In the genomic region with DNA sequence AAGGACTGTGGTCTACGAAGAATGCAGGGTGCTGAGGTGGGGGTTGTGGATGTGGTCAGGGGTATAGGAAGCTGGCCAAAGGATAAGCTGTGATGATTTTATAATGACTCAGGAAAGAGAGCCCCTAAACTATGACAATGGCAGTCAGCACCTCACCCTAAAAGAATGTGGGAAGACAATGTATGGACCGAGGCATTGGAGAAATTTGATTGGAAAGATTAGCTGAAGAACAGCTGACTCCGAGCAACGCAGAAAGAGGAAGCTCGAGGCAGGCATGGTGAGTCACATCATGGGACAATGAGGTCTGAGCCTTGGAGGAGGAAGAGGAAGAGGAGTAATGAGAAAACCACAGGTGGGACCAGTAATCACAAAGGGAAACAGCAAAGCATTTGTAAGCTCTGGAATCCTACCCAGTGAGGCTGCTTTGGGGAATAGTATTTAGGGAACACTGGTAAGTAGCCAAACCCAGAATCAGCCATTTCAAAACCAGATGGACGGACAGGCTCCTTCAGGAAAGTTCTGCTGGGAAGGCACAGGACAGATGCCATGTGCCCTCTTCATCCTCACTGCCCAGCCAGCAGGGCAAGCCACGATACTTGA, we compare ENCODE assay signal across 9 cellular contexts.
DNase-seq lines count a peak whose midpoint lies in the region; ATAC-seq and TF ChIP-seq lines count a peak whose summit lies in the region.
"Had no signal": no experiment of that assay in that cellular context is flagged by ENCODE, and none has a peak within 500 bp of the region (broad histone marks: within the 10 kb centered on the region; RNA-seq: fewer than 3 reads in every experiment).

No MANE protein-coding gene starts in this region.

- intact Hi-C loops in MCF 10A (cut with micrococcal nuclease) (no loop called here), colonic mucosa (cut with DNase I) (no loop called here)

- no peaks in the 10 kb centered on the region for H3K4me1 Mint-ChIP-seq in MCF 10A (ENCODE audit: insufficient read depth, unreplicated experiment)

- CTCF ChIA-PET in MCF 10A (lab: Yijun Ruan, JAX) = no interaction called here

- H3K4me3 Mint-ChIP-seq in MCF 10A (ENCODE audit: unreplicated experiment) = no peak overlapping the region
- H3K4me3 Mint-ChIP-seq: stimulated activated naive CD8-positive, alpha-beta T cell treated with anti-CD3 and anti-CD28 coated beads, Interleukin-15, Interleukin-2, amounts not matched to agents 100 ng/mL and 50 ng/mL, for 24 hours had no signal

- no peak overlapping the region for H3K27ac ChIP-seq in colonic mucosa

- POLR2A ChIA-PET in MCF 10A (lab: Yijun Ruan, JAX) = interaction anchor here (1.2 kb wide), 1 partner anchor 20 kb away, joined by 3 read pairs; no protein-coding TSS in a partner anchor

- no peak overlapping the region for H3K27ac Mint-ChIP-seq in MCF 10A (ENCODE audit: low read depth, unreplicated experiment)
- H3K27ac Mint-ChIP-seq: stimulated activated naive CD8-positive, alpha-beta T cell treated with anti-CD3 and anti-CD28 coated beads, Interleukin-15, Interleukin-2, amounts not matched to agents 100 ng/mL and 50 ng/mL, for 24 hours had no signal

- no peaks in the 10 kb centered on the region for H3K4me1 ChIP-seq in colonic mucosa

- H3K9me3 ChIP-seq in colonic mucosa = no peaks in the 10 kb centered on the region

- no TSS peak for BruUV-seq in MCF 10A (replicated peaks; lab: Mats Ljungman, UMichigan)

- H3K27me3 ChIP-seq in colonic mucosa = no peaks in the 10 kb centered on the region

- no peaks in the 10 kb centered on the region for H3K36me3 Mint-ChIP-seq in MCF 10A (ENCODE audit: insufficient read depth, unreplicated experiment)

- no peaks in the 10 kb centered on the region for H3K36me3 ChIP-seq in colonic mucosa

- peak; percentile 77 for DNase-seq in ACHN
- peak; percentile 30 for DNase-seq in KG1 (lab: John Stamatoyannopoulos, UW)
- DNase-seq in MCF 10A (ENCODE audit: unreplicated experiment) = peak; percentile 49
- DNase-seq in left lobe of liver (ENCODE audit: low spot score) = no peak
- DNase-seq in OCI-M2 (lab: John Stamatoyannopoulos, UW; ENCODE audit: unreplicated experiment) = no peak
- DNase-seq in colonic mucosa = no peak
- DNase-seq in activated T-cell treated with anti-CD3 and anti-CD28 coated beads, Interleukin-2, amount 50 U/mL, for 48 hours = no peak

- no peak overlapping the region for H3K4me3 ChIP-seq in colonic mucosa

- H3K9ac ChIP-seq in colonic mucosa (ENCODE audit: low read depth in 2 of 2, low read length in 2 of 2) = no peak overlapping the region

- in situ Hi-C loops in ACHN (cut with HindIII; ENCODE audit: low pct_ligation_motif_present, low pct_unique_long_range_greater_than_20kb, low sequenced_read_pairs) = no loop called here

- TF ChIP-seq CTCF in MCF 10A (IDR thresholded peaks at IDR 0.05; ENCODE audit: unreplicated experiment) (no peak), colonic mucosa (IDR thresholded peaks at IDR 0.05) (no peak)

- H3K27me3 Mint-ChIP-seq in MCF 10A (ENCODE audit: insufficient read depth, unreplicated experiment) = no peaks in the 10 kb centered on the region

- ATAC-seq in left lobe of liver (peak; percentile 14), HG03457 (IDR thresholded peaks at IDR 0.05; ENCODE audit: unreplicated experiment) (no peak)

- H3K9me3 Mint-ChIP-seq in MCF 10A (ENCODE audit: unreplicated experiment) = no peaks in the 10 kb centered on the region
- H3K9me3 Mint-ChIP-seq: stimulated activated naive CD8-positive, alpha-beta T cell treated with anti-CD3 and anti-CD28 coated beads, Interleukin-15, Interleukin-2, amounts not matched to agents 100 ng/mL and 50 ng/mL, for 24 hours had no signal

Comparison
In these comparisons a context has a peak if more than half of its experiments do, and no peak if none do; other contexts are left out.
1. DNase-seq: peak in ACHN (single experiment), KG1 (single experiment) and MCF 10A (single experiment); none in left lobe of liver (single experiment), OCI-M2 (single experiment), colonic mucosa (single experiment) and activated T-cell treated with anti-CD3 and anti-CD28 coated beads, Interleukin-2, amount 50 U/mL, for 48 hours (0 of 2).